In the genomic region with DNA sequence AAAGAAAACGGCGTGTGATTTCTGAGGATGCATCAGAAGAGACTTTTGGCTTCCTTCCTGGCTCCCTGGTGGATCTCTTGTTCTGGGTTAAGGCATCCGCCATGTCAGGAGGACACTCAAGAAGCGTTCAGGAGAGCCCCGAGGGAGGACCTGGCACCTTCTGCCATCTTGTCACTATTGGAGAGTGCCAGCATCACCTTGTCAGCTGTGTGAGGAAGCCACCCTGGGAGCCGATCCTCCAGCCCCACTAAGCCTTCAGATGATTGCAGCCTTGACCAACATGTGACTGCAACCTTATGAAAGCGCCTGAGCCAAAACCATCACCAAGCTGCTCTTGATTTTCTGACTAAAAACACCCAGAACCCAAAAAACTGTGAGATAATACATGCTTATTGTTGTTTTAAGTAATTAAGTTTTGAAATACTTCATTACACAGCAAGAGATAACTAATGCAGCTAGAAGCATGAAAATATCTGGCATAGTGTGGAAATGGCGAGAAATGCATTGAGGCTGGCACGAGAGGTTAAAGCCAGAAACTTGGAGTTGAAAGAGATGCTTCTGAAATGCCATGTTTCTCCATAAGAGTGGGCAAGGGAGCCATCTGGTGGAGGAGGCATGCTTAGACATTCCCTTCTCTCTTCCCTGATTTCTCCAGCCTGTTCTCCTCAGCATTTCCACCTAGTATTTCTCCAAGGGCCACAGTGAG, we compare ENCODE assay signal across 10 cellular contexts. TPM values are rescaled to one million over a fixed set of nuclear protein-coding genes. Genes with fewer than 3 reads are reported as not detected.
DNase-seq lines count a peak whose midpoint lies in the region; ATAC-seq and TF ChIP-seq lines count a peak whose summit lies in the region.
"Had no signal": no experiment of that assay in that cellular context is flagged by ENCODE, and none has a peak within 500 bp of the region (broad histone marks: within the 10 kb centered on the region; RNA-seq: fewer than 3 reads in every experiment).

No MANE protein-coding gene starts in this region.

- ATAC-seq in HG02870 (IDR thresholded peaks at IDR 0.05; ENCODE audit: unreplicated experiment) (no peak), HG02623 (IDR thresholded peaks at IDR 0.05; ENCODE audit: unreplicated experiment) (no peak)

- TF ChIP-seq CTCF in KMS-11 (conservative IDR thresholded peaks at IDR 0.05; ENCODE audit: low read depth, low read length) (peak; percentile 86), glutamatergic neuron (IDR thresholded peaks at IDR 0.05; ENCODE audit: partially characterized antibody, unreplicated experiment) (peak; percentile 60)

- H3K27me3 Mint-ChIP-seq in glutamatergic neuron (ENCODE audit: unreplicated experiment), result peaks cover 9% of the 10 kb centered on the region
- H3K27me3 Mint-ChIP-seq: stimulated activated naive CD8-positive, alpha-beta T cell treated with anti-CD3 and anti-CD28 coated beads, Interleukin-15, Interleukin-2, amounts not matched to agents 100 ng/mL and 50 ng/mL, for 24 hours had no signal

- H2AFZ ChIP-seq in KMS-11 (ENCODE audit: low read depth), result peak overlapping the region; percentile 21; the same call in 1 of the 2 replicates

- no peaks in the 10 kb centered on the region for H3K79me2 ChIP-seq in KMS-11 (ENCODE audit: insufficient read depth, low read depth)

- H3K4me3 Mint-ChIP-seq in glutamatergic neuron (ENCODE audit: unreplicated experiment), result no peak overlapping the region
- H3K4me3 Mint-ChIP-seq: stimulated activated naive CD8-positive, alpha-beta T cell treated with anti-CD3 and anti-CD28 coated beads, Interleukin-15, Interleukin-2, amounts not matched to agents 100 ng/mL and 50 ng/mL, for 24 hours had no signal

- no peaks in the 10 kb centered on the region for H3K36me3 ChIP-seq in KMS-11 (ENCODE audit: insufficient read depth)

- peaks cover 6% of the 10 kb centered on the region for H3K9me3 Mint-ChIP-seq in glutamatergic neuron (ENCODE audit: unreplicated experiment)

- H3K4me1 ChIP-seq in KMS-11 (ENCODE audit: low read depth, poor library complexity, severe bottlenecking), result peaks cover 6% of the 10 kb centered on the region

- no peak overlapping the region for H3K4me3 ChIP-seq in KMS-11 (IDR thresholded peaks at IDR 0.05; ENCODE audit: insufficient read depth, low read depth, low read length)

- no peak overlapping the region for H3K9ac ChIP-seq in KMS-11

- no peak overlapping the region for H3K27ac ChIP-seq in KMS-11

- H3K4me2 ChIP-seq in KMS-11, result no peak overlapping the region

- H3K36me3 Mint-ChIP-seq in glutamatergic neuron (ENCODE audit: unreplicated experiment), result peaks cover 9% of the 10 kb centered on the region

- H3K27ac Mint-ChIP-seq in glutamatergic neuron (ENCODE audit: unreplicated experiment), result no peak overlapping the region
- H3K27ac Mint-ChIP-seq: stimulated activated naive CD8-positive, alpha-beta T cell treated with anti-CD3 and anti-CD28 coated beads, Interleukin-15, Interleukin-2, amounts not matched to agents 100 ng/mL and 50 ng/mL, for 24 hours had no signal

- no peaks in the 10 kb centered on the region for H4K20me1 ChIP-seq in KMS-11 (ENCODE audit: insufficient read depth)

- DNase-seq in DMS53 (lab: John Stamatoyannopoulos, UW), result peak; percentile 94
- peak; percentile 82 for DNase-seq in RKO (ENCODE audit: low spot score)
- peak; percentile 35 for DNase-seq in activated gamma-delta T cell treated with anti-CD3 and anti-CD28 coated beads, Interleukin-2, amount 50 U/mL, for 16 hours (ENCODE audit: low read depth)
- DNase-seq in glutamatergic neuron, result peak; percentile 65
- peak; percentile 91 for DNase-seq in pons (ENCODE audit: low spot score)

- no peaks in the 10 kb centered on the region; the same call in 1 of the 2 replicates for H3K27me3 ChIP-seq in KMS-11 (ENCODE audit: insufficient read depth, low read depth)

- no peaks in the 10 kb centered on the region for H3K4me1 Mint-ChIP-seq in glutamatergic neuron (ENCODE audit: low read depth, unreplicated experiment)

RNA-seq across cellular contexts. Expression of a gene that starts 5.4 kb away (rescaled TPM):
- 48.5 TPM for total RNA-seq in glutamatergic neuron (ENCODE audit: unreplicated experiment)

RNA-seq across cellular contexts. Expression of a gene that starts 18.0 kb away (rescaled TPM):
- total RNA-seq in glutamatergic neuron (ENCODE audit: unreplicated experiment), result 12.2 TPM

RNA-seq across cellular contexts. Expression of a gene that starts 40.3 kb away (rescaled TPM):
- total RNA-seq in glutamatergic neuron (ENCODE audit: unreplicated experiment), result not detected
- total RNA-seq: T-helper 2 cell treated with Interferon-gamma antibody and Interleukin-4, amounts not matched to agents 100 ng/mL and 5 ng/mL, for 36 hours had no signal

RNA-seq across cellular contexts. Expression of a gene that starts 44.5 kb away (rescaled TPM):
- total RNA-seq in glutamatergic neuron (ENCODE audit: unreplicated experiment), result 4.5 TPM

Comparison
In these comparisons a context has a peak if more than half of its experiments do, and no peak if none do; other contexts are left out.
1. DNase-seq: peak in every context shown above with its lines; median percentile 94 in DMS53; 91 in pons; 82 in RKO; 65 in glutamatergic neuron; 35 in activated gamma-delta T cell treated with anti-CD3 and anti-CD28 coated beads, Interleukin-2, amount 50 U/mL, for 16 hours.